Comparison of ENCODE assay signal across 34 cellular contexts in the genomic region with DNA sequence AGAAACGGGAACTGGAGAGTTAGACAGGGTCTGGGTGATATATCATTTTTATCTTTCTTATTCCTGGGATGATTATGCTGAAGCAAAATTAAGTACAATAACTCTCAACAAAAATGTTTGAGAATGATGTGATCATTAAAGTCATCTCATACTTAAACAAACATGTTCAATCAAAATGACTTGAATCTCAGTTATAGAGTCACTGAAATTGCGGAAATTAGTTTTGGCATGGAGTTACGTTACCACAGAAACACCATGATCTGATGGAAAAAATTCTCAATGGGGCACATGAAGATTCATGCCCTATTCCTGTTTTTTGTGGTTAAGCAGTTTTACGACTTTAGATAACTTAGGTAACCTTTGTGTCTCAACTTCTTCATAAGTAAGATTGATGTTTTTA.
"Had no signal": no experiment of that assay in that cellular context is flagged by ENCODE, and none has a peak within 500 bp of the region (broad histone marks: within the 10 kb centered on the region; RNA-seq: fewer than 3 reads in every experiment).

No MANE protein-coding gene starts in this region.

- H3K36me3 ChIP-seq: esophagus muscularis mucosa, gastrocnemius medialis, heart left ventricle, WERI-Rb-1 had no signal

- H3K27me3 Mint-ChIP-seq: activated B cell treated with CpG ODN at 0.5 μM for 24 hours; activated CD8-positive, alpha-beta T cell treated with anti-CD3 and anti-CD28 coated beads for 36 hours; activated naive CD8-positive, alpha-beta T cell; brain; dendritic cell treated with granulocyte-macrophage colony-stimulating factor and Interleukin-4, amounts not matched to agents 40 ng/mL and 50 ng/mL, for 4 days; effector memory CD8-positive, alpha-beta T cell had no signal

- H3K36me3 Mint-ChIP-seq: activated naive CD8-positive, alpha-beta T cell; brain had no signal

- ATAC-seq: activated CD4-positive, CD25-positive, alpha-beta regulatory T cell treated with anti-CD3 and anti-CD28 coated beads, Interleukin-2, amount 50 U/mL, for 24 hours; activated CD8-positive, alpha-beta T cell treated with anti-CD3 and anti-CD28 coated beads for 36 hours; activated T-cell treated with anti-CD3 and anti-CD28 coated beads, Interleukin-2, amount 50 U/mL, for 4 hours; activated T-helper 17 cell treated with anti-CD3 and anti-CD28 coated beads, Interleukin-2, amount 50 U/mL, for 72 hours; effector memory CD8-positive, alpha-beta T cell; foreskin keratinocyte; gastrocnemius medialis; heart left ventricle; T-helper 17 cell had no signal

- H3K9me3 Mint-ChIP-seq: activated B cell treated with CpG ODN at 0.5 μM for 24 hours; activated CD8-positive, alpha-beta T cell treated with anti-CD3 and anti-CD28 coated beads for 36 hours; activated T-cell treated with anti-CD3 and anti-CD28 coated beads, Interleukin-2, amount 50 U/mL, for 4 hours; central memory CD8-positive, alpha-beta T cell; T-helper 2 cell treated with Interferon-gamma antibody and Interleukin-4, amounts not matched to agents 5 μg/mL and 100 μg/mL, for 36 hours had no signal

- H3K4me3 Mint-ChIP-seq: activated B cell treated with CpG ODN at 0.5 μM for 24 hours; activated CD8-positive, alpha-beta T cell treated with anti-CD3 and anti-CD28 coated beads for 36 hours; activated naive CD8-positive, alpha-beta T cell; activated T-cell treated with anti-CD3 and anti-CD28 coated beads, Interleukin-2, amount 50 U/mL, for 4 hours; activated T-helper 17 cell treated with anti-CD3 and anti-CD28 coated beads, Interleukin-2, amount 50 U/mL, for 72 hours; brain; central memory CD8-positive, alpha-beta T cell; dendritic cell treated with granulocyte-macrophage colony-stimulating factor and Interleukin-4, amounts not matched to agents 40 ng/mL and 50 ng/mL, for 4 days; effector memory CD8-positive, alpha-beta T cell; T-helper 17 cell; T-helper 2 cell treated with Interferon-gamma antibody and Interleukin-4, amounts not matched to agents 5 μg/mL and 100 μg/mL, for 36 hours had no signal

- FAIRE-seq: bronchial epithelial cell had no signal

- H3K4me3 ChIP-seq: coronary artery, dorsolateral prefrontal cortex, esophagus muscularis mucosa, gastrocnemius medialis, heart left ventricle had no signal

- H3K27ac ChIP-seq: coronary artery, dorsolateral prefrontal cortex, esophagus muscularis mucosa, foreskin keratinocyte, gastrocnemius medialis, heart left ventricle, WERI-Rb-1 had no signal

- H3K9me3 ChIP-seq: esophagus muscularis mucosa, gastrocnemius medialis had no signal

- DNase-seq: activated B cell treated with CpG ODN at 0.5 μM for 24 hours; activated CD4-positive, alpha-beta T cell treated with anti-CD3 and anti-CD28 coated beads for 48 hours; activated CD4-positive, alpha-beta T cell treated with anti-CD3 and anti-CD28 coated beads, Interleukin-2, amount 50 U/mL, for 1 hour; activated CD4-positive, alpha-beta T cell treated with anti-CD3 and anti-CD28 coated beads, Interleukin-2, amount 50 U/mL, for 48 hours; activated CD8-positive, alpha-beta memory T cell treated with anti-CD3 and anti-CD28 coated beads for 24 hours; activated CD8-positive, alpha-beta T cell treated with anti-CD3 and anti-CD28 coated beads for 36 hours; activated effector memory CD4-positive, alpha-beta T cell treated with Interleukin-2 at 50 U/mL for 16 hours; activated gamma-delta T cell treated with Interleukin-2 at 50 U/mL for 16 hours; activated naive CD4-positive, alpha-beta T cell treated with anti-CD3 and anti-CD28 coated beads, Interleukin-2, amount 50 U/mL, for 16 hours; activated naive CD4-positive, alpha-beta T cell treated with Interleukin-2 at 50 U/mL for 16 hours; activated T-cell treated with anti-CD3 and anti-CD28 coated beads, Interleukin-2, amount 50 U/mL, for 4 hours; amygdala; aorta; dorsolateral prefrontal cortex; effector CD4-positive, alpha-beta T cell; effector memory CD8-positive, alpha-beta T cell; erythroblast; foreskin keratinocyte; gastrocnemius medialis; glutamatergic neuron; heart left ventricle; T-helper 17 cell; T1000; WERI-Rb-1 had no signal

- H3K27ac Mint-ChIP-seq: activated B cell treated with CpG ODN at 0.5 μM for 24 hours; activated CD8-positive, alpha-beta T cell treated with anti-CD3 and anti-CD28 coated beads for 36 hours; activated naive CD8-positive, alpha-beta T cell; activated T-helper 17 cell treated with anti-CD3 and anti-CD28 coated beads, Interleukin-2, amount 50 U/mL, for 72 hours; brain; dendritic cell treated with granulocyte-macrophage colony-stimulating factor and Interleukin-4, amounts not matched to agents 40 ng/mL and 50 ng/mL, for 4 days; effector memory CD8-positive, alpha-beta T cell; T-helper 17 cell; T-helper 2 cell treated with Interferon-gamma antibody and Interleukin-4, amounts not matched to agents 5 μg/mL and 100 μg/mL, for 36 hours had no signal

- H3K4me1 Mint-ChIP-seq: activated B cell treated with CpG ODN at 0.5 μM for 24 hours; activated T-helper 17 cell treated with anti-CD3 and anti-CD28 coated beads, Interleukin-2, amount 50 U/mL, for 72 hours; brain; central memory CD8-positive, alpha-beta T cell; T-helper 17 cell had no signal

- H3K27me3 ChIP-seq: dorsolateral prefrontal cortex, esophagus muscularis mucosa, foreskin keratinocyte, gastrocnemius medialis, heart left ventricle had no signal

- H3K4me1 ChIP-seq: esophagus muscularis mucosa, gastrocnemius medialis, heart left ventricle had no signal
